In genomic region chr18:3712485-3712884, GRCh38 we compare ENCODE assay signal across 22 cellular contexts.
"Had no signal": no experiment of that assay in that cellular context is flagged by ENCODE, and none has a peak within 500 bp of the region (broad histone marks: within the 10 kb centered on the region; RNA-seq: fewer than 3 reads in every experiment).

No MANE protein-coding gene starts in this region.

- H3K27me3 ChIP-seq: body of pancreas, right atrium auricular region, upper lobe of right lung had no signal

- DNase-seq: activated CD4-positive, alpha-beta T cell treated with anti-CD3 and anti-CD28 coated beads, Interleukin-2, amount 10 ng/mL, durations not matched to agents 24 days and 14 days; activated CD4-positive, CD25-positive, alpha-beta regulatory T cell; activated CD8-positive, alpha-beta T cell treated with anti-CD3 and anti-CD28 coated beads for 36 hours; activated naive CD4-positive, alpha-beta T cell; activated naive CD8-positive, alpha-beta T cell treated with anti-CD3 and anti-CD28 coated beads for 36 hours; activated T-cell treated with anti-CD3 and anti-CD28 coated beads, Interleukin-2, amount 50 U/mL, for 1 hour; endodermal cell; foreskin fibroblast; hypothalamus; islet precursor cell; midbrain; nephron progenitor cell; nucleus accumbens; stimulated activated CD4-positive, alpha-beta T cell treated with anti-CD3 and anti-CD28 coated beads, Interleukin-15, amount 100 ng/mL, for 24 hours; stimulated activated CD4-positive, alpha-beta T cell treated with anti-CD3 and anti-CD28 coated beads, Interleukin-4, amount 100 ng/mL, for 1 hour; upper lobe of right lung had no signal

- H3K4me1 ChIP-seq: right atrium auricular region had no signal

- H3K36me3 Mint-ChIP-seq: activated naive CD8-positive, alpha-beta T cell treated with anti-CD3 and anti-CD28 coated beads for 36 hours had no signal

- H3K27ac Mint-ChIP-seq: activated CD4-positive, alpha-beta T cell treated with anti-CD3 and anti-CD28 coated beads, Interleukin-2, amount 10 ng/mL, durations not matched to agents 24 days and 14 days; activated CD8-positive, alpha-beta T cell treated with anti-CD3 and anti-CD28 coated beads for 36 hours; activated naive CD8-positive, alpha-beta T cell treated with anti-CD3 and anti-CD28 coated beads for 36 hours; activated T-helper 17 cell treated with anti-CD3 and anti-CD28 coated beads, Interleukin-2, amount 50 U/mL, for 72 hours; endodermal cell; nephron progenitor cell had no signal

- H3K4me3 ChIP-seq: body of pancreas, right atrium auricular region, skin epidermis, thoracic aorta, upper lobe of right lung had no signal

- H3K4me3 Mint-ChIP-seq: activated CD4-positive, alpha-beta T cell treated with anti-CD3 and anti-CD28 coated beads, Interleukin-2, amount 10 ng/mL, durations not matched to agents 24 days and 14 days; activated CD8-positive, alpha-beta T cell treated with anti-CD3 and anti-CD28 coated beads for 36 hours; activated naive CD8-positive, alpha-beta T cell treated with anti-CD3 and anti-CD28 coated beads for 36 hours; activated T-helper 17 cell treated with anti-CD3 and anti-CD28 coated beads, Interleukin-2, amount 50 U/mL, for 72 hours; endodermal cell; nephron progenitor cell had no signal

- H3K36me3 ChIP-seq: right atrium auricular region, thoracic aorta, upper lobe of right lung had no signal

- H3K27ac ChIP-seq: epithelial cell of prostate, right atrium auricular region, skin epidermis, thoracic aorta, upper lobe of right lung had no signal

- H3K9me3 Mint-ChIP-seq: activated CD4-positive, alpha-beta T cell treated with anti-CD3 and anti-CD28 coated beads, Interleukin-2, amount 10 ng/mL, durations not matched to agents 24 days and 14 days; activated CD8-positive, alpha-beta T cell treated with anti-CD3 and anti-CD28 coated beads for 36 hours; activated naive CD8-positive, alpha-beta T cell treated with anti-CD3 and anti-CD28 coated beads for 36 hours; activated T-helper 17 cell treated with anti-CD3 and anti-CD28 coated beads, Interleukin-2, amount 50 U/mL, for 72 hours; endodermal cell; nephron progenitor cell had no signal

- H3K9me3 ChIP-seq: body of pancreas, right atrium auricular region, thoracic aorta, upper lobe of right lung had no signal

- H3K4me1 Mint-ChIP-seq: activated T-helper 17 cell treated with anti-CD3 and anti-CD28 coated beads, Interleukin-2, amount 50 U/mL, for 72 hours had no signal
